25 cellular contexts compared by ENCODE assay signal in the genomic region with DNA sequence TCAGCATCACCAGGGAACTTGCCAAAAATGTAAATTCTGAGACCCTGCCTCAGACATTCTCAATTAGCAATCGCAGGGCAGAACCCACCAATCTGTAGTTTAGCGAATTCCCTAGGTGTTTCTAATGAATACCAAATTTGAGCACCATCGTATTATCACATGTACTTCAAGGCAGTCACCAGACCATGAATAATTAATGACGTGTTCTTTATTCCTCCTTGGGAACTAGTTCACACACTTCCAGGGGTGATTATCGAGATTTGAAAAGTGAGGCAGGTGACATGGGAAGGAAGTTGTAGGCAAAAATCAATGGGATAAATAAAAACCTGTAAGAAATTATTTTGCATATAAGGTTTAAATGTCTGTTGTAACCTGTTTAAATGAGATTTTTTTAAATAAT.
"Had no signal": no experiment of that assay in that cellular context is flagged by ENCODE, and none has a peak within 500 bp of the region (broad histone marks: within the 10 kb centered on the region; RNA-seq: fewer than 3 reads in every experiment).

No MANE protein-coding gene starts in this region.

- ATAC-seq: effector memory CD8-positive, alpha-beta T cell; esophagus mucosa; gastrocnemius medialis; heart left ventricle; left cardiac atrium; left lung; left ventricle myocardium superior; lower lobe of right lung; mucosa of descending colon; naive thymus-derived CD8-positive, alpha-beta T cell had no signal

- DNase-seq: colonic mucosa; cortex of kidney; effector CD8-positive, alpha-beta T cell; effector memory CD8-positive, alpha-beta T cell; endodermal cell; erythroblast; esophagus squamous epithelium; foreskin fibroblast; foreskin melanocyte; gastrocnemius medialis; heart left ventricle; hypothalamus; immature natural killer cell; islet precursor cell; kidney; kidney glomerular epithelial cell; left cardiac atrium; left lung; left ventricle myocardium superior; lower lobe of right lung; mesenchymal stem cell; mucosa of descending colon; naive B cell; naive thymus-derived CD8-positive, alpha-beta T cell had no signal
